In genomic region chr22:44172370-44173108, GRCh38 we compare ENCODE assay signal across 9 cellular contexts. TPM values are rescaled to one million over a fixed set of nuclear protein-coding genes. Genes with fewer than 3 reads are reported as not detected.
A peak's percentile ranks its signal among the peaks of the same experiment; 100 is the strongest.
DNase-seq lines count a peak whose midpoint lies in the region; ATAC-seq, FAIRE-seq and TF ChIP-seq lines count a peak whose summit lies in the region.
"Had no signal": no experiment of that assay in that cellular context is flagged by ENCODE, and none has a peak within 500 bp of the region (broad histone marks: within the 10 kb centered on the region; RNA-seq: fewer than 3 reads in every experiment).

No MANE protein-coding gene starts in this region.

- H3K4me2 ChIP-seq in astrocyte (ENCODE audit: low read length), result peak overlapping the region; percentile 25
- no peak overlapping the region for H3K4me2 ChIP-seq in MM.1S (ENCODE audit: low read depth, low read length)

- intact Hi-C loops in ovary (cut with DNase I), result no loop called here

- H3K27me3 Mint-ChIP-seq in astrocyte (ENCODE audit: low read depth, unreplicated experiment), result peaks cover 28% of the 10 kb centered on the region

- H3F3A ChIP-seq in MM.1S (ENCODE audit: insufficient read depth, low read length), result no peaks in the 10 kb centered on the region

- FAIRE-seq in astrocyte (lab: Jason Lieb, UNC), result no peak

- H2AFZ ChIP-seq in astrocyte (ENCODE audit: low read depth, low read length) (no peak overlapping the region), MM.1S (ENCODE audit: low read length) (no peak overlapping the region)

- H3K27ac ChIP-seq in astrocyte (ENCODE audit: low read depth, low read length) (no peak overlapping the region), ovary (no peak overlapping the region), MM.1S (ENCODE audit: low read length) (no peak overlapping the region)

- TF ChIP-seq EP300 in ovary (IDR thresholded peaks at IDR 0.05), result no peak

- H3K4me1 Mint-ChIP-seq in astrocyte (ENCODE audit: low read depth, unreplicated experiment), result no peaks in the 10 kb centered on the region

- 75 to 81% (median 81%) methylated on average over 22 of the region's 22 CpGs for WGBS in ovary, 3 donors

- no peak overlapping the region for H3K4me3 ChIP-seq in astrocyte (ENCODE audit: insufficient read depth, low read depth, low read length)
- H3K4me3 ChIP-seq in ovary, result no peak overlapping the region
- no peak overlapping the region for H3K4me3 ChIP-seq in MM.1S (ENCODE audit: low read length)

- H3K4me1 ChIP-seq in astrocyte (ENCODE audit: insufficient read depth, low read length), result peaks cover 4% of the 10 kb centered on the region
- no peaks in the 10 kb centered on the region for H3K4me1 ChIP-seq in ovary (ENCODE audit: insufficient read depth)
- no peaks in the 10 kb centered on the region for H3K4me1 ChIP-seq in MM.1S (ENCODE audit: low read length)

- no peaks in the 10 kb centered on the region for H3K36me3 Mint-ChIP-seq in astrocyte (ENCODE audit: low read depth, unreplicated experiment)

- H3K4me3 Mint-ChIP-seq in astrocyte (ENCODE audit: unreplicated experiment), result no peak overlapping the region

- TF ChIP-seq CTCF in astrocyte (IDR thresholded peaks at IDR 0.05; ENCODE audit: insufficient read depth, low read depth, low read length) (no peak), ovary (IDR thresholded peaks at IDR 0.05) (no peak), MM.1S (IDR thresholded peaks at IDR 0.05; ENCODE audit: low read length) (no peak)

- H3K9me3 Mint-ChIP-seq in astrocyte (ENCODE audit: unreplicated experiment), result no peaks in the 10 kb centered on the region

- no peaks in the 10 kb centered on the region for H3K27me3 ChIP-seq in astrocyte (ENCODE audit: insufficient read depth, low read length)
- H3K27me3 ChIP-seq in ovary, result no peaks in the 10 kb centered on the region
- no peaks in the 10 kb centered on the region for H3K27me3 ChIP-seq in MM.1S (replicated peaks; ENCODE audit: insufficient read depth, low read length)

- H3K79me2 ChIP-seq in astrocyte (ENCODE audit: insufficient read depth, low read length) (no peaks in the 10 kb centered on the region), MM.1S (ENCODE audit: low read length) (no peaks in the 10 kb centered on the region)

- H3K9me3 ChIP-seq in astrocyte (ENCODE audit: insufficient read depth, low read depth, low read length) (no peaks in the 10 kb centered on the region), ovary (no peaks in the 10 kb centered on the region), MM.1S (replicated peaks; ENCODE audit: insufficient read depth, low read length) (no peaks in the 10 kb centered on the region)

- no peak overlapping the region for H3K27ac Mint-ChIP-seq in astrocyte (ENCODE audit: unreplicated experiment)

- no peaks in the 10 kb centered on the region for H3K36me3 ChIP-seq in astrocyte (ENCODE audit: insufficient read depth, low read length)
- no peaks in the 10 kb centered on the region for H3K36me3 ChIP-seq in ovary
- no peaks in the 10 kb centered on the region for H3K36me3 ChIP-seq in MM.1S (replicated peaks; ENCODE audit: insufficient read depth, low read length)

- peak; percentile 92 for DNase-seq in KBM-7
- DNase-seq in astrocyte (ENCODE audit: low read depth), result no peak
- peak; percentile 35 for DNase-seq in myocyte (ENCODE audit: low read depth)
- DNase-seq in NCI-H1436 treated with DMSO at 0.1 percent for 48 hours (lab: John Stamatoyannopoulos, UW), result no peak
- DNase-seq in ovary, result no peak
- DNase-seq in dedifferentiated amniotic fluid mesenchymal stem cell (ENCODE audit: extremely low spot score), result no peak
- no peak for DNase-seq in MM.1S

- no peak overlapping the region for H3K9ac ChIP-seq in astrocyte (ENCODE audit: low read length)
- H3K9ac ChIP-seq in MM.1S (ENCODE audit: low read length), result no peak overlapping the region

- ATAC-seq in GM19023 (IDR thresholded peaks at IDR 0.05; ENCODE audit: unreplicated experiment), result peak; percentile 74

- no peak for TF ChIP-seq POLR2A in ovary (IDR thresholded peaks at IDR 0.05)

- no peaks in the 10 kb centered on the region for H4K20me1 ChIP-seq in astrocyte (ENCODE audit: insufficient read depth, low read length)
- no peaks in the 10 kb centered on the region for H4K20me1 ChIP-seq in MM.1S (ENCODE audit: insufficient read depth, low read length)

- H3K9me2 ChIP-seq in MM.1S (replicated peaks; ENCODE audit: insufficient read depth, low read length), result no peaks in the 10 kb centered on the region

- in situ Hi-C loops in KBM-7 (cut with MboI; ENCODE audit: low pct_unique_long_range_greater_than_20kb, low sequenced_read_pairs), result no loop called here

RNA-seq across cellular contexts. Expression of gene PARVG, which starts 8.2 kb away (rescaled TPM):
- total RNA-seq in astrocyte (0.23 TPM in 1 of 2 replicates, not detected in the other), myocyte (0.05 TPM in 1 of 2 replicates, not detected in the other), ovary (10 to 100 TPM in 1 of 7 donors, 1 to 10 TPM in 6; 3.1 to 14.1 (median 6.6) TPM)
- 0.03 TPM for polyA plus RNA-seq in myocyte (2012)
- polyA plus RNA-seq in ovary, result 1 to 10 TPM; 2.9 to 4.1 TPM
- total RNA-seq: pulmonary artery endothelial cell had no signal

Comparison
In these comparisons a context has a peak if more than half of its experiments do, and no peak if none do; other contexts are left out.
1. DNase-seq: peak in KBM-7 (single experiment) and myocyte (single experiment); none in astrocyte (single experiment), NCI-H1436 treated with DMSO at 0.1 percent for 48 hours (single experiment), ovary (0 of 5), dedifferentiated amniotic fluid mesenchymal stem cell (single experiment) and MM.1S (single experiment).